In genomic region chr1:8047686-8048522, GRCh38 we compare ENCODE assay signal across 9 cellular contexts. TPM values are rescaled to one million over a fixed set of nuclear protein-coding genes. Genes with fewer than 3 reads are reported as not detected.
DNase-seq lines count a peak whose midpoint lies in the region; ATAC-seq and TF ChIP-seq lines count a peak whose summit lies in the region.
"Had no signal": no experiment of that assay in that cellular context is flagged by ENCODE, and none has a peak within 500 bp of the region (broad histone marks: within the 10 kb centered on the region; RNA-seq: fewer than 3 reads in every experiment).

No MANE protein-coding gene starts in this region.

- 42 to 45% methylated on average over 7 of the region's 7 CpGs for WGBS in gastroesophageal sphincter (ENCODE audit: low coverage in 1 of 2), 2 donors
- WGBS in spleen, 5 donors, result 41 to 61% (median 44%) methylated on average over 7 of the region's 7 CpGs

- ATAC-seq in gastroesophageal sphincter, result peak; percentile 52
- ATAC-seq in GM19023 (IDR thresholded peaks at IDR 0.05; ENCODE audit: unreplicated experiment), result no peak

- H3K9me3 ChIP-seq in gastroesophageal sphincter (no peaks in the 10 kb centered on the region), spleen (peaks cover 0 to 3% (median 0%) of the 10 kb centered on the region in 8 donors)

- H3K4me3 ChIP-seq in gastroesophageal sphincter (no peak overlapping the region), spleen (no peak overlapping the region)

- intact Hi-C loops in spleen (cut with DNase I; ENCODE audit: low total_unique reads), result no loop called here

- H3K4me1 ChIP-seq in gastroesophageal sphincter, result peaks cover 0 to 34% (median 0%) of the 10 kb centered on the region in 3 donors
- H3K4me1 ChIP-seq in spleen, result peaks cover 0 to 19% (median 0%) of the 10 kb centered on the region in 6 donors

- DNase-seq in HCEC 1CT (peak; percentile 90), SW 1271 (lab: John Stamatoyannopoulos, UW) (peak; percentile 53 to 91), spleen (no peak), SKM-1 (lab: John Stamatoyannopoulos, UW; ENCODE audit: unreplicated experiment) (no peak), activated gamma-delta T cell treated with Interleukin-2 at 50 U/mL for 16 hours (no peak)
- no peak for DNase-seq in activated CD4-positive, alpha-beta T cell treated with anti-CD3 and anti-CD28 coated beads, Interleukin-2, amount 50 U/mL, for 48 hours
- DNase-seq: activated naive CD4-positive, alpha-beta T cell treated with anti-CD3 and anti-CD28 coated beads for 36 hours had no signal

- no peak for TF ChIP-seq EP300 in gastroesophageal sphincter (IDR thresholded peaks at IDR 0.05)

- H3K36me3 ChIP-seq in gastroesophageal sphincter, result no peaks in the 10 kb centered on the region
- no peaks in the 10 kb centered on the region for H3K36me3 ChIP-seq in spleen

- TF ChIP-seq CTCF in gastroesophageal sphincter (IDR thresholded peaks at IDR 0.05) (no peak), spleen (IDR thresholded peaks at IDR 0.05 in 8 of 11, conservative IDR thresholded peaks at IDR 0.05 in 3 of 11) (no peak)

- no peaks in the 10 kb centered on the region for H3K27me3 ChIP-seq in gastroesophageal sphincter
- no peaks in the 10 kb centered on the region for H3K27me3 ChIP-seq in spleen (replicated peaks in 1 of 7)

- H3K27ac ChIP-seq in gastroesophageal sphincter (peak overlapping the region in 3 of 4 donors; percentile 44 to 64 (median 56)), spleen (peak overlapping the region in 7 of 8 donors; percentile 5 to 59 (median 38))

- no peak for TF ChIP-seq POLR2A in gastroesophageal sphincter (IDR thresholded peaks at IDR 0.05)
- no peak for TF ChIP-seq POLR2A in spleen (IDR thresholded peaks at IDR 0.05)

RNA-seq across cellular contexts. Expression of gene ERRFI1, which starts 21.8 kb away (rescaled TPM):
- 100 to 1,000 TPM; 344 to 570 (median 393) TPM for total RNA-seq in gastroesophageal sphincter
- 10 to 100 TPM in 2 of 7 donors, 1 to 10 TPM in 5; 7.6 to 12.5 (median 8.5) TPM for total RNA-seq in spleen
- polyA plus RNA-seq in spleen, result 1 to 10 TPM; 2.0 to 5.7 (median 5.0) TPM

Comparison
In these comparisons a context has a peak if more than half of its experiments do, and no peak if none do; other contexts are left out.
1. DNase-seq: peak in HCEC 1CT (single experiment) and SW 1271 (2 of 2); none in spleen (single experiment), SKM-1 (single experiment), activated gamma-delta T cell treated with Interleukin-2 at 50 U/mL for 16 hours (single experiment) and activated CD4-positive, alpha-beta T cell treated with anti-CD3 and anti-CD28 coated beads, Interleukin-2, amount 50 U/mL, for 48 hours (0 of 2).
2. RNA of gene ERRFI1, which starts 21.8 kb away (total RNA-seq): 344 to 570 TPM in gastroesophageal sphincter; 7.6 to 12.5 TPM in spleen; every median in the first group is over 10 times any median in the second.